ENCODE assay signal across 1 cellular context in genomic region chr1:12453400-12454343, GRCh38.
TF ChIP-seq lines count a peak whose summit lies in the region.

No MANE protein-coding gene starts in this region.

TF ChIP-seq in A549, 52 proteins besides CTCF, POLR2A, EP300 and RAD21 (continued from another document):
- TF ChIP-seq, protein P1, sequence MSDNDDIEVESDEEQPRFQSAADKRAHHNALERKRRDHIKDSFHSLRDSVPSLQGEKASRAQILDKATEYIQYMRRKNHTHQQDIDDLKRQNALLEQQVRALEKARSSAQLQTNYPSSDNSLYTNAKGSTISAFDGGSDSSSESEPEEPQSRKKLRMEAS (IDR thresholded peaks at IDR 0.05), result no peak
- TF ChIP-seq FOSL2 (IDR thresholded peaks at IDR 0.05) (no peak), FOSL2 (CRISPR knock-in tag; IDR thresholded peaks at IDR 0.05) (no peak)
TF ChIP-seq in A549: peak in this region for 0.
